ENCODE assay signal across 18 cellular contexts in the genomic region with DNA sequence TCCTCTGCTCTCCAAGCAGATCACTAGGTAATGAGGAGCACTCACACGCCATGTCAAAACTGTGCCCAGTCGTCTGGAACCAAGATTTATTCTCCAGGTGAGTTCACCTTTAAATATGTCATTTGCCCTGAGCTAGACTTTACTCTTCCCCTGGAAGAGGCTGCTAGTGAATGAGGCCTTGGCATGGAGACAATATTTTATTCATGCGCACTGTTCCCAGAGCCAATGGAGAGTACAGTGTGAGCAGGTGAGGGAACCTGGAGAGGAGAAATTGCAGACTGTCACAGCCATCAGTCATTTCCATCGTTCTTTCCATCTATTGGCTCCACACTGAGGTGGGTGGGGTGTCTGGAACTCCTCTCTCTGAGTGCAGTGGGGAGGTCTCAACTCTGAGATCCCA.
DNase-seq lines count a peak whose midpoint lies in the region; ATAC-seq and TF ChIP-seq lines count a peak whose summit lies in the region.
"Had no signal": no experiment of that assay in that cellular context is flagged by ENCODE, and none has a peak within 500 bp of the region (broad histone marks: within the 10 kb centered on the region; RNA-seq: fewer than 3 reads in every experiment).

No MANE protein-coding gene starts in this region.

- H3K79me2 ChIP-seq in osteoblast (ENCODE audit: insufficient read depth, low read length) = no peaks in the 10 kb centered on the region

- no peak overlapping the region for H3K4me2 ChIP-seq in osteoblast (ENCODE audit: insufficient read depth, low read length)

- no peak overlapping the region for H3K27ac ChIP-seq in osteoblast (ENCODE audit: low read depth, low read length)

- no peak overlapping the region for H3K4me3 ChIP-seq in osteoblast (ENCODE audit: insufficient read depth, low read length)
- H3K4me3 ChIP-seq: GM12878 had no signal

- H4K20me1 ChIP-seq in osteoblast (ENCODE audit: insufficient read depth, low read length) = no peaks in the 10 kb centered on the region

- H3K27me3 ChIP-seq in osteoblast (ENCODE audit: insufficient read depth, low read length) = no peaks in the 10 kb centered on the region

- no peak for TF ChIP-seq CTCF in osteoblast (IDR thresholded peaks at IDR 0.05; ENCODE audit: extremely low read depth, low read depth, low read length)

- H3K9me3 ChIP-seq in osteoblast (ENCODE audit: low read depth, low read length) = no peaks in the 10 kb centered on the region

- no peaks in the 10 kb centered on the region for H3K36me3 ChIP-seq in osteoblast (ENCODE audit: insufficient read depth, low read length)

- H3K4me1 ChIP-seq in osteoblast (ENCODE audit: insufficient read depth, low read length) = no peaks in the 10 kb centered on the region

- DNase-seq in G401 (ENCODE audit: low spot score) (peak; percentile 49), NCI-H2029 (lab: John Stamatoyannopoulos, UW) (peak; percentile 59), NCI-H69 (lab: John Stamatoyannopoulos, UW) (peak; percentile 89), osteoblast (ENCODE audit: insufficient read length, low spot score, missing footprints) (no peak), NCI-H146 treated with DMSO at 0.1 percent for 48 hours (lab: John Stamatoyannopoulos, UW; ENCODE audit: unreplicated experiment) (no peak), hypothalamus (lab: John Stamatoyannopoulos, UW) (no peak)
- DNase-seq: ACHN; CD8-positive, alpha-beta memory T cell; GOT3; NCI-H1436; NCI-H446 treated with DMSO at 0.1 percent for 48 hours; NCI-H748 treated with DMSO at 0.1 percent for 48 hours; SIG-M5; T-cell; T-helper 9 cell had no signal

- H2AFZ ChIP-seq in osteoblast (ENCODE audit: low read length) = no peak overlapping the region

- in situ Hi-C loops in G401 (cut with HindIII; ENCODE audit: low sequenced_read_pairs) = no loop called here

- ATAC-seq in HG03039 (IDR thresholded peaks at IDR 0.05; ENCODE audit: unreplicated experiment) = no peak
- ATAC-seq: GM12878, SK-N-SH treated with all-trans-retinoic acid at 6 μM for 48 hours, T-cell had no signal

Comparison
In these comparisons a context has a peak if more than half of its experiments do, and no peak if none do; other contexts are left out.
1. DNase-seq: peak in G401 (single experiment), NCI-H2029 (single experiment) and NCI-H69 (single experiment); none in osteoblast (single experiment), NCI-H146 treated with DMSO at 0.1 percent for 48 hours (single experiment) and hypothalamus (0 of 51).